In genomic region chr7:73606801-73607691, GRCh38 we compare ENCODE assay signal across 8 cellular contexts. TPM values are rescaled to one million over a fixed set of nuclear protein-coding genes. Genes with fewer than 3 reads are reported as not detected.
DNase-seq lines count a peak whose midpoint lies in the region; ATAC-seq and TF ChIP-seq lines count a peak whose summit lies in the region.

No MANE protein-coding gene starts in this region.

- H3K27me3 ChIP-seq in OCI-LY1 (ENCODE audit: insufficient read depth, low read length) = peaks cover 5% of the 10 kb centered on the region; the same call in 1 of the 2 replicates

- no peak overlapping the region for H3K9ac ChIP-seq in OCI-LY1 (ENCODE audit: low read length)

- ATAC-seq in GM19463 (IDR thresholded peaks at IDR 0.05; ENCODE audit: unreplicated experiment) (peak; percentile 48), HG02678 (IDR thresholded peaks at IDR 0.05; ENCODE audit: unreplicated experiment) (no peak)

- H3K27ac Mint-ChIP-seq in osteocyte (ENCODE audit: unreplicated experiment) (no peak overlapping the region), type B pancreatic cell (peak overlapping the region; percentile 36)

- no peaks in the 10 kb centered on the region for H3K36me3 ChIP-seq in OCI-LY1 (ENCODE audit: insufficient read depth, low read length)

- H3K4me3 Mint-ChIP-seq in osteocyte (ENCODE audit: unreplicated experiment) = no peak overlapping the region
- H3K4me3 Mint-ChIP-seq in type B pancreatic cell = no peak overlapping the region

- no peak overlapping the region for H3K27ac ChIP-seq in OCI-LY1 (ENCODE audit: low read depth, low read length, poor library complexity, severe bottlenecking)

- no peak overlapping the region for H3K4me2 ChIP-seq in OCI-LY1 (ENCODE audit: low read length)

- no peaks in the 10 kb centered on the region for H4K20me1 ChIP-seq in OCI-LY1 (ENCODE audit: insufficient read depth, low read length)

- H3K79me2 ChIP-seq in OCI-LY1 (ENCODE audit: insufficient read depth, low read length) = no peaks in the 10 kb centered on the region

- no peaks in the 10 kb centered on the region for H3K4me1 ChIP-seq in OCI-LY1 (ENCODE audit: insufficient read depth, low read length, severe bottlenecking)

- no peaks in the 10 kb centered on the region for H3K9me2 ChIP-seq in OCI-LY1 (ENCODE audit: low read depth, low read length)

- no peak overlapping the region for H2AFZ ChIP-seq in OCI-LY1 (ENCODE audit: low read length)

- H3K4me1 Mint-ChIP-seq in osteocyte (ENCODE audit: unreplicated experiment) = peaks cover 8% of the 10 kb centered on the region
- no peaks in the 10 kb centered on the region for H3K4me1 Mint-ChIP-seq in type B pancreatic cell (ENCODE audit: unreplicated experiment)

- H3K36me3 Mint-ChIP-seq in osteocyte (ENCODE audit: unreplicated experiment) (no peaks in the 10 kb centered on the region), type B pancreatic cell (no peaks in the 10 kb centered on the region)

- no peaks in the 10 kb centered on the region for H3K9me3 Mint-ChIP-seq in osteocyte (ENCODE audit: unreplicated experiment)
- H3K9me3 Mint-ChIP-seq in type B pancreatic cell = no peaks in the 10 kb centered on the region

- H3K4me3 ChIP-seq in OCI-LY1 (ENCODE audit: low read depth, low read length, poor library complexity, severe bottlenecking) (no peak overlapping the region), foreskin fibroblast (ENCODE audit: low read depth in 1 of 2, low read length in 2 of 2) (peak overlapping the region in 1 of 2 donors; percentile 38)

- H3F3A ChIP-seq in OCI-LY1 (ENCODE audit: insufficient read depth, low read length) = no peaks in the 10 kb centered on the region

- DNase-seq in AG08395 (ENCODE audit: low spot score) (peak; percentile 75), foreskin fibroblast (peak in 1 of 2 donors; percentile 63), osteocyte (ENCODE audit: extremely low spot score, unreplicated experiment) (peak; percentile 89), type B pancreatic cell (ENCODE audit: extremely low spot score, unreplicated experiment) (peak; percentile 85)
- DNase-seq in activated T-cell treated with anti-CD3 and anti-CD28 coated beads, Interleukin-2, amount 50 U/mL, for 48 hours = peak; percentile 79

- peaks cover 3% of the 10 kb centered on the region for H3K27me3 Mint-ChIP-seq in osteocyte (ENCODE audit: unreplicated experiment)
- H3K27me3 Mint-ChIP-seq in type B pancreatic cell = no peaks in the 10 kb centered on the region

- peak; percentile 99 for TF ChIP-seq CTCF in OCI-LY1 (IDR thresholded peaks at IDR 0.05; ENCODE audit: low read length)
- TF ChIP-seq CTCF in foreskin fibroblast (IDR thresholded peaks at IDR 0.05; ENCODE audit: low read depth, low read length) = peak; percentile 93
- peak; percentile 95 for TF ChIP-seq CTCF in osteocyte (IDR thresholded peaks at IDR 0.05)
- TF ChIP-seq CTCF in type B pancreatic cell (conservative IDR thresholded peaks at IDR 0.05) = peak; percentile 99

- no peaks in the 10 kb centered on the region for H3K9me3 ChIP-seq in OCI-LY1 (ENCODE audit: low read length)

RNA-seq across cellular contexts. Expression of gene MLXIPL, which starts 17.3 kb away (rescaled TPM):
- 0.43 TPM in 1 of 2 replicates, not detected in the other for total RNA-seq in osteocyte
- 27.8 and 35.6 TPM in 2 replicates for total RNA-seq in type B pancreatic cell (ENCODE audit: low replicate concordance)

RNA-seq across cellular contexts. Expression of gene TBL2, which starts 28.7 kb away (rescaled TPM):
- total RNA-seq in osteocyte = 47.7 and 48.0 TPM in 2 replicates
- 45.9 and 55.8 TPM in 2 replicates for total RNA-seq in type B pancreatic cell (ENCODE audit: low replicate concordance)

RNA-seq across cellular contexts. Expression of gene BCL7B, which starts 49.6 kb away (rescaled TPM):
- total RNA-seq in osteocyte (37.4 and 41.8 TPM in 2 replicates), type B pancreatic cell (ENCODE audit: low replicate concordance) (32.8 and 37.7 TPM in 2 replicates)

Comparison
In these comparisons a context has a peak if more than half of its experiments do, and no peak if none do; other contexts are left out.
1. RNA of gene MLXIPL, which starts 17.3 kb away (total RNA-seq): 27.8 to 35.6 TPM in type B pancreatic cell; 0.43 TPM in osteocyte; every median in the first group is over 10 times any median in the second.
2. Peak in every context shown above with its lines, with median percentiles within 50 percentile points of each other: CTCF ChIP-seq.